In the genomic region with DNA sequence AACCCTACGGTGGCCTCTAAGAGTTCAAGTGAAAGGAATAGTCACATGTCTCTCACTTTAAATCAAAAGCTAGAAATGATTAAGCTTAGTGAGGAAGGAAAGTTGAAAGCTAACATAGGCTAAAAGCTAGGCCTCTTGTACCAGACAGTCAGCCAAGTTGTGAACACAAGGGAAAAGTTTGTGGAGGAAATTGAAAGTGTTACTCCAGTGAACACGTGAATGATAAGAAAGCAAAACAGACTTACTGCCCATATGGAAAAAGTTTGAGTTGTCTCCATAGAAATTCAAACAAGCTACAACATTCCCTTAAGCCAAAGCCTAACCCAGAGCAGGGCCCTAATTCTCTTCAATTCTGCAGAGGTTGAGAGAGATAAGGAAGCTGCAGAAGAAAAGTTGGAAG, we compare ENCODE assay signal across 1 cellular context.
TF ChIP-seq lines count a peak whose summit lies in the region.

No MANE protein-coding gene starts in this region.

TF ChIP-seq in GM23338, 12 proteins besides CTCF, POLR2A, EP300 and RAD21:
- TF ChIP-seq ZNF462 (CRISPR knock-in tag; IDR thresholded peaks at IDR 0.05) (no peak), JUNB (IDR thresholded peaks at IDR 0.05; ENCODE audit: unreplicated experiment) (no peak), EZH2 (IDR thresholded peaks at IDR 0.05; ENCODE audit: low read depth, unreplicated experiment) (no peak), STAT1 (IDR thresholded peaks at IDR 0.05; ENCODE audit: unreplicated experiment) (no peak), EZH2phosphoT487 (IDR thresholded peaks at IDR 0.05; ENCODE audit: unreplicated experiment) (no peak), CREB1 (CRISPR knock-in tag; IDR thresholded peaks at IDR 0.05; ENCODE audit: low read depth) (no peak), ZNF331 (CRISPR knock-in tag; IDR thresholded peaks at IDR 0.05; ENCODE audit: low read depth) (no peak), REST (IDR thresholded peaks at IDR 0.05; ENCODE audit: unreplicated experiment) (no peak), ZNF114 (CRISPR knock-in tag; IDR thresholded peaks at IDR 0.05) (no peak), NANOG (IDR thresholded peaks at IDR 0.05; ENCODE audit: borderline replicate concordance) (no peak), POLR2AphosphoS5 (IDR thresholded peaks at IDR 0.05; ENCODE audit: low read depth) (no peak), ETS1 (IDR thresholded peaks at IDR 0.05) (no peak)
TF ChIP-seq in GM23338: peak in this region for 0.
